Comparison of ENCODE assay signal across 8 cellular contexts in genomic region chr6:26217714-26218075, GRCh38.
DNase-seq lines count a peak whose midpoint lies in the region; ATAC-seq and TF ChIP-seq lines count a peak whose summit lies in the region.

No MANE protein-coding gene starts in this region.

- TF ChIP-seq POLR2A in stomach (IDR thresholded peaks at IDR 0.05): no peak

- TF ChIP-seq CTCF in foreskin keratinocyte (conservative IDR thresholded peaks at IDR 0.05) (no peak), stomach (IDR thresholded peaks at IDR 0.05) (no peak)

- H3K27ac ChIP-seq in SJCRH30: peak overlapping the region; percentile 52
- peak overlapping the region; percentile 50 for H3K27ac ChIP-seq in foreskin keratinocyte
- peak overlapping the region in 4 of 5 donors; percentile 86 to 96 (median 96) for H3K27ac ChIP-seq in stomach

- peak overlapping the region; percentile 53 for H3K4me3 ChIP-seq in SJCRH30
- H3K4me3 ChIP-seq in stomach: peak overlapping the region; percentile 46 to 53 (median 48)

- intact Hi-C loops in stomach (cut with DNase I; ENCODE audit: low total_unique reads): no loop called here

- DNase-seq in NCI-H2227 (lab: John Stamatoyannopoulos, UW; ENCODE audit: unreplicated experiment) (peak; percentile 39), NCI-H2227 treated with DMSO at 0.1 percent for 48 hours (lab: John Stamatoyannopoulos, UW) (no peak), SJCRH30 (peak; percentile 31 to 55), foreskin keratinocyte (peak in 1 of 2 donors; percentile 75), stomach (no peak), NCI-H2107 treated with DMSO at 0.1 percent for 48 hours (lab: John Stamatoyannopoulos, UW; ENCODE audit: unreplicated experiment) (no peak), H4 (ENCODE audit: low spot score) (no peak)
- no peak for DNase-seq in activated CD4-positive, alpha-beta T cell treated with anti-CD3 and anti-CD28 coated beads for 1 hour

- H3K9me3 ChIP-seq in SJCRH30 (replicated peaks) (no peaks in the 10 kb centered on the region), stomach (no peaks in the 10 kb centered on the region)

- ATAC-seq in foreskin keratinocyte: peak; percentile 6

- H3K27me3 ChIP-seq in SJCRH30 (no peaks in the 10 kb centered on the region), foreskin keratinocyte (no peaks in the 10 kb centered on the region), stomach (peaks cover 2 to 92% (median 27%) of the 10 kb centered on the region in 3 donors)

- 7 to 11% (median 7%) methylated on average over 10 of the region's 10 CpGs for WGBS in stomach, 5 donors

- TF ChIP-seq EP300 in stomach (IDR thresholded peaks at IDR 0.05): no peak

- H3K36me3 ChIP-seq in SJCRH30: no peaks in the 10 kb centered on the region
- no peaks in the 10 kb centered on the region for H3K36me3 ChIP-seq in stomach

- H3K4me1 ChIP-seq in SJCRH30 (0 out of 2 replicates have a peak, but pooled peaks cover 4% of the 10 kb centered on the region), foreskin keratinocyte (no peaks in the 10 kb centered on the region), stomach (peaks cover 4 to 32% (median 7%) of the 10 kb centered on the region in 4 donors)

Comparison
In these comparisons a context has a peak if more than half of its experiments do, and no peak if none do; other contexts are left out.
1. DNase-seq: peak in NCI-H2227 (single experiment) and SJCRH30 (2 of 2); none in NCI-H2227 treated with DMSO at 0.1 percent for 48 hours (single experiment), stomach (single experiment), NCI-H2107 treated with DMSO at 0.1 percent for 48 hours (single experiment), H4 (single experiment) and activated CD4-positive, alpha-beta T cell treated with anti-CD3 and anti-CD28 coated beads for 1 hour (single experiment).
2. Peak in every context shown above with its lines, with median percentiles within 50 percentile points of each other: H3K27ac ChIP-seq.